ENCODE assay signal across 13 cellular contexts in the genomic region with DNA sequence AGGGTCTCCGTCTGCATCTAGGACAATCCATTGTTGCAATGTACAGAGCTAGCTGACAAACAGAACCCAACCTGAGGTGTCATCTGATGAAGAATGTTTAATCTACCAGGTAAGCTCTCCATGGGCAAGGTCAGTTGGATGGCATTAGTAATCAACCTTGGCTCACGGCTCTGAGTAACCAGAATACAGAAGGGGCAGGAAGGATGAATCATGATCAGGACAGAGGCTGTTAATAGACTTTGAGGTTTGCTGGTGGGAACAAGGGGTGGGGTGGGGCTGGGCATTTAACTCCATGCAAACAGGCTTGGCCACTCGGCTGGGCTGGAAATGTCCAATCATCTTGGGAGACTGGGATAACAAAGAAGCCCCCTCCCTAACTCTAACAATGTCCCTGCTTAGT.
DNase-seq lines count a peak whose midpoint lies in the region; ATAC-seq, FAIRE-seq and TF ChIP-seq lines count a peak whose summit lies in the region.
"Had no signal": no experiment of that assay in that cellular context is flagged by ENCODE, and none has a peak within 500 bp of the region (broad histone marks: within the 10 kb centered on the region; RNA-seq: fewer than 3 reads in every experiment).

No MANE protein-coding gene starts in this region.

- intact Hi-C loops in CD14-positive monocyte (cut with micrococcal nuclease) (loop anchor here in 1 of 2 donors (2.0 kb wide), 1 partner anchor 22 kb away; no protein-coding TSS in a partner anchor), left colon (cut with DNase I, micrococcal nuclease) (no loop called here)

- no peaks in the 10 kb centered on the region for H3K27me3 Mint-ChIP-seq in CD14-positive monocyte (ENCODE audit: low read depth in 3 of 3)
- no peaks in the 10 kb centered on the region for H3K27me3 Mint-ChIP-seq in activated naive CD8-positive, alpha-beta T cell treated with anti-CD3 and anti-CD28 coated beads, Interleukin-2, amount 50 U/mL, for 24 hours

- ATAC-seq in activated naive CD8-positive, alpha-beta T cell treated with anti-CD3 and anti-CD28 coated beads, Interleukin-2, amount 50 U/mL, for 24 hours: peak; percentile 65
- ATAC-seq in left colon (peak; percentile 52), HG03439 (IDR thresholded peaks at IDR 0.05; ENCODE audit: unreplicated experiment) (no peak), HG03521 (IDR thresholded peaks at IDR 0.05; ENCODE audit: unreplicated experiment) (no peak)

- TF ChIP-seq CTCF in CD14-positive monocyte (IDR thresholded peaks at IDR 0.05) (no peak), coronary artery (IDR thresholded peaks at IDR 0.05) (no peak)

- no peak overlapping the region for H3K4me3 Mint-ChIP-seq in CD14-positive monocyte
- no peak overlapping the region for H3K4me3 Mint-ChIP-seq in activated naive CD8-positive, alpha-beta T cell treated with anti-CD3 and anti-CD28 coated beads, Interleukin-2, amount 50 U/mL, for 24 hours

- H3K4me1 Mint-ChIP-seq in CD14-positive monocyte: peaks cover 35% of the 10 kb centered on the region
- peaks cover 52% of the 10 kb centered on the region for H3K4me1 Mint-ChIP-seq in activated naive CD8-positive, alpha-beta T cell treated with anti-CD3 and anti-CD28 coated beads, Interleukin-2, amount 50 U/mL, for 24 hours

- peak; percentile 66 for DNase-seq in CD14-positive monocyte (ENCODE audit: low spot score)
- DNase-seq in HTR-8/SVneo (ENCODE audit: insufficient read length, low spot score): peak; percentile 62
- DNase-seq in activated naive CD8-positive, alpha-beta T cell treated with anti-CD3 and anti-CD28 coated beads, Interleukin-2, amount 50 U/mL, for 24 hours: no peak
- no peak for DNase-seq in left colon
- DNase-seq in NCI-H774 (lab: John Stamatoyannopoulos, UW): no peak
- DNase-seq in coronary artery (ENCODE audit: low spot score): no peak
- DNase-seq: DND-41; Karpas-422; SHP77; stimulated activated CD4-positive, alpha-beta T cell treated with anti-CD3 and anti-CD28 coated beads, Interleukin-2, amount 100 ng/mL, for 48 hours; uterus had no signal

- peaks cover 0 to 4% (median 0%) of the 10 kb centered on the region in 7 donors for H3K9me3 Mint-ChIP-seq in CD14-positive monocyte
- H3K9me3 Mint-ChIP-seq in activated naive CD8-positive, alpha-beta T cell treated with anti-CD3 and anti-CD28 coated beads, Interleukin-2, amount 50 U/mL, for 24 hours: peaks cover 6% of the 10 kb centered on the region

- H3K36me3 Mint-ChIP-seq in CD14-positive monocyte: peaks cover 35 to 65% of the 10 kb centered on the region in 2 donors
- peaks cover 3% of the 10 kb centered on the region for H3K36me3 Mint-ChIP-seq in activated naive CD8-positive, alpha-beta T cell treated with anti-CD3 and anti-CD28 coated beads, Interleukin-2, amount 50 U/mL, for 24 hours (ENCODE audit: low read depth)

- peak; percentile 80 for FAIRE-seq in HTR-8/SVneo (lab: Jason Lieb, UNC)

- H3K4me3 ChIP-seq in coronary artery: no peak overlapping the region
- H3K4me3 ChIP-seq: uterus had no signal

- no peak overlapping the region for H3K27ac ChIP-seq in coronary artery
- H3K27ac ChIP-seq: uterus had no signal

- peak overlapping the region in 6 of 7 donors; percentile 11 to 88 (median 78) for H3K27ac Mint-ChIP-seq in CD14-positive monocyte
- no peak overlapping the region for H3K27ac Mint-ChIP-seq in activated naive CD8-positive, alpha-beta T cell treated with anti-CD3 and anti-CD28 coated beads, Interleukin-2, amount 50 U/mL, for 24 hours

Comparison
In these comparisons a context has a peak if more than half of its experiments do, and no peak if none do; other contexts are left out.
1. DNase-seq: peak in CD14-positive monocyte (single experiment) and HTR-8/SVneo (single experiment); none in activated naive CD8-positive, alpha-beta T cell treated with anti-CD3 and anti-CD28 coated beads, Interleukin-2, amount 50 U/mL, for 24 hours (single experiment), left colon (0 of 2), NCI-H774 (single experiment) and coronary artery (single experiment).
2. ATAC-seq: peak in activated naive CD8-positive, alpha-beta T cell treated with anti-CD3 and anti-CD28 coated beads, Interleukin-2, amount 50 U/mL, for 24 hours (single experiment) and left colon (single experiment); none in HG03439 (single experiment) and HG03521 (single experiment).